ENCODE assay signal across 1 cellular context in the genomic region with DNA sequence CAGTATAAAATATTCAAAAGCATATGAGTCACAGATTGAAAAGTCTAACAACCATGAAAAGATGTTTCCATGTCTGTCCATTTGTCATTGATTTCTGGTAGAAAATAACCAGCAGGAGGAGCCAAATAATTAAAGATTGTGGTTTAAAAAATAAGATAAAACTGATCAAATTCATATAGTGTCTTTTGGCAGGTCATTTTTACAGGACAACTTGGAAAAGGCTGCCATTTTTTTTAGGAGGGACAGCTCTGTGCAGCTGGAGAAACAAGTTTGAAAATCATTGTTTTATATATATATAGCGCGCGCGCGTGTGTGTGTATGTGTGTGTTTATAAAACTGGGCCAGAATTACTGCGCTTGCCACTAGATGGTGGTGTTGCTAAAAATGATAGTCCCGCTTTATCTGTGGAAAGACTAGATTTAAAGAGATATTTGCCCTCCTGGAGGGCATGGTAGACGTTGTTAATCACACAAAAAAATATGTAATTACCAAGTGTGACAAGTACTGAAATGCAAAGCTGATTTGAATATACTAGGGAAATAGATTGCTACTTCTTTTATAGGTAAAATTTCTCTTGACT.
A peak's percentile ranks its signal among the peaks of the same experiment; 100 is the strongest.
TF ChIP-seq lines count a peak whose summit lies in the region.

No MANE protein-coding gene starts in this region.

TF ChIP-seq in SK-N-SH, 30 proteins besides CTCF, POLR2A, EP300 and RAD21 (continued from another document):
- TF ChIP-seq, protein P1, sequence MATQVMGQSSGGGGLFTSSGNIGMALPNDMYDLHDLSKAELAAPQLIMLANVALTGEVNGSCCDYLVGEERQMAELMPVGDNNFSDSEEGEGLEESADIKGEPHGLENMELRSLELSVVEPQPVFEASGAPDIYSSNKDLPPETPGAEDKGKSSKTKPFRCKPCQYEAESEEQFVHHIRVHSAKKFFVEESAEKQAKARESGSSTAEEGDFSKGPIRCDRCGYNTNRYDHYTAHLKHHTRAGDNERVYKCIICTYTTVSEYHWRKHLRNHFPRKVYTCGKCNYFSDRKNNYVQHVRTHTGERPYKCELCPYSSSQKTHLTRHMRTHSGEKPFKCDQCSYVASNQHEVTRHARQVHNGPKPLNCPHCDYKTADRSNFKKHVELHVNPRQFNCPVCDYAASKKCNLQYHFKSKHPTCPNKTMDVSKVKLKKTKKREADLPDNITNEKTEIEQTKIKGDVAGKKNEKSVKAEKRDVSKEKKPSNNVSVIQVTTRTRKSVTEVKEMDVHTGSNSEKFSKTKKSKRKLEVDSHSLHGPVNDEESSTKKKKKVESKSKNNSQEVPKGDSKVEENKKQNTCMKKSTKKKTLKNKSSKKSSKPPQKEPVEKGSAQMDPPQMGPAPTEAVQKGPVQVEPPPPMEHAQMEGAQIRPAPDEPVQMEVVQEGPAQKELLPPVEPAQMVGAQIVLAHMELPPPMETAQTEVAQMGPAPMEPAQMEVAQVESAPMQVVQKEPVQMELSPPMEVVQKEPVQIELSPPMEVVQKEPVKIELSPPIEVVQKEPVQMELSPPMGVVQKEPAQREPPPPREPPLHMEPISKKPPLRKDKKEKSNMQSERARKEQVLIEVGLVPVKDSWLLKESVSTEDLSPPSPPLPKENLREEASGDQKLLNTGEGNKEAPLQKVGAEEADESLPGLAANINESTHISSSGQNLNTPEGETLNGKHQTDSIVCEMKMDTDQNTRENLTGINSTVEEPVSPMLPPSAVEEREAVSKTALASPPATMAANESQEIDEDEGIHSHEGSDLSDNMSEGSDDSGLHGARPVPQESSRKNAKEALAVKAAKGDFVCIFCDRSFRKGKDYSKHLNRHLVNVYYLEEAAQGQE (IDR thresholded peaks at IDR 0.05; ENCODE audit: low read depth, low read length) = no peak
- TF ChIP-seq SMC3 (IDR thresholded peaks at IDR 0.05; ENCODE audit: low read depth, low read length) = peak; percentile 47
- 0 out of 2 replicates have a peak, but pooled peaks have one; percentile 37 for TF ChIP-seq RCOR1 (IDR thresholded peaks at IDR 0.05; ENCODE audit: low read length)
- TF ChIP-seq FOSL2 (IDR thresholded peaks at IDR 0.05; ENCODE audit: borderline replicate concordance, low read depth) = no peak
- TF ChIP-seq MXI1 (IDR thresholded peaks at IDR 0.05; ENCODE audit: low read depth, low read length) = peak; percentile 43; the same call in 1 of the 2 replicates
- TF ChIP-seq FOXJ3 (CRISPR knock-in tag; IDR thresholded peaks at IDR 0.05) = no peak
